ENCODE assay signal across 10 cellular contexts in genomic region chr1:100627018-100627716, GRCh38.
DNase-seq lines count a peak whose midpoint lies in the region; ATAC-seq, FAIRE-seq and TF ChIP-seq lines count a peak whose summit lies in the region.
"Had no signal": no experiment of that assay in that cellular context is flagged by ENCODE, and none has a peak within 500 bp of the region (broad histone marks: within the 10 kb centered on the region; RNA-seq: fewer than 3 reads in every experiment).

No MANE protein-coding gene starts in this region.

- no peak for TF ChIP-seq CTCF in coronary artery (IDR thresholded peaks at IDR 0.05)

- H3K4me1 Mint-ChIP-seq in activated naive CD4-positive, alpha-beta T cell treated with anti-CD3 and anti-CD28 coated beads for 36 hours (ENCODE audit: low read depth): peaks cover 7% of the 10 kb centered on the region

- H3K4me3 ChIP-seq in skin epidermis (no peak overlapping the region), coronary artery (no peak overlapping the region)
- H3K4me3 ChIP-seq: BLaER1, esophagus muscularis mucosa had no signal

- H3K36me3 Mint-ChIP-seq in activated naive CD4-positive, alpha-beta T cell treated with anti-CD3 and anti-CD28 coated beads for 36 hours (ENCODE audit: low read depth): no peaks in the 10 kb centered on the region
- no peaks in the 10 kb centered on the region for H3K36me3 Mint-ChIP-seq in activated naive CD4-positive, alpha-beta T cell treated with anti-CD3 and anti-CD28 coated beads, Interleukin-2, amount 50 U/mL, for 72 hours

- H3K4me3 Mint-ChIP-seq in activated naive CD4-positive, alpha-beta T cell treated with anti-CD3 and anti-CD28 coated beads for 36 hours: no peak overlapping the region

- H3K27ac ChIP-seq in skin epidermis: peak overlapping the region in 11 of 21 experiments; percentile 0 to 64 (median 38)
- peak overlapping the region in 1 of 2 donors; percentile 61 for H3K27ac ChIP-seq in coronary artery
- H3K27ac ChIP-seq: BLaER1 had no signal

- no peak for DNase-seq in activated naive CD4-positive, alpha-beta T cell treated with anti-CD3 and anti-CD28 coated beads for 36 hours
- no peak for DNase-seq in activated naive CD4-positive, alpha-beta T cell treated with anti-CD3 and anti-CD28 coated beads, Interleukin-2, amount 50 U/mL, for 72 hours (ENCODE audit: low spot score in 2 of 2)
- DNase-seq in RCC 7860 (ENCODE audit: low spot score): peak; percentile 82
- DNase-seq in fibroblast of peridontal ligament (ENCODE audit: extremely low read depth): peak; percentile 95
- DNase-seq in germinal center (ENCODE audit: low spot score): no peak
- DNase-seq in coronary artery (ENCODE audit: low spot score): no peak

- FAIRE-seq in RCC 7860 (lab: Jason Lieb, UNC): peak; percentile 87

- ATAC-seq in activated naive CD4-positive, alpha-beta T cell treated with anti-CD3 and anti-CD28 coated beads, Interleukin-2, amount 50 U/mL, for 72 hours: no peak
- no peak for ATAC-seq in HG02588 (IDR thresholded peaks at IDR 0.05; ENCODE audit: unreplicated experiment)

- no peaks in the 10 kb centered on the region for H3K9me3 Mint-ChIP-seq in activated naive CD4-positive, alpha-beta T cell treated with anti-CD3 and anti-CD28 coated beads for 36 hours
- peaks cover 0 to 6% of the 10 kb centered on the region in 2 donors for H3K9me3 Mint-ChIP-seq in activated naive CD4-positive, alpha-beta T cell treated with anti-CD3 and anti-CD28 coated beads, Interleukin-2, amount 50 U/mL, for 72 hours

- CTCF ChIA-PET in activated naive CD4-positive, alpha-beta T cell treated with anti-CD3 and anti-CD28 coated beads for 36 hours (lab: Charles Lee): interaction anchor here (1.0 kb wide), 1 partner anchor 20 kb away, joined by 4 read pairs; no protein-coding TSS in a partner anchor

- H3K27me3 Mint-ChIP-seq in activated naive CD4-positive, alpha-beta T cell treated with anti-CD3 and anti-CD28 coated beads for 36 hours (ENCODE audit: low read depth): no peaks in the 10 kb centered on the region

- intact Hi-C loops in activated naive CD4-positive, alpha-beta T cell treated with anti-CD3 and anti-CD28 coated beads for 36 hours (cut with micrococcal nuclease): loop anchor here (10.0 kb wide), 1 partner anchor 822 kb away; no protein-coding TSS in a partner anchor

- H3K27ac Mint-ChIP-seq in activated naive CD4-positive, alpha-beta T cell treated with anti-CD3 and anti-CD28 coated beads for 36 hours: peak overlapping the region; percentile 0
- H3K27ac Mint-ChIP-seq in activated naive CD4-positive, alpha-beta T cell treated with anti-CD3 and anti-CD28 coated beads, Interleukin-2, amount 50 U/mL, for 72 hours: no peak overlapping the region

Comparison
In these comparisons a context has a peak if more than half of its experiments do, and no peak if none do; other contexts are left out.
1. DNase-seq: peak in RCC 7860 (single experiment) and fibroblast of peridontal ligament (single experiment); none in activated naive CD4-positive, alpha-beta T cell treated with anti-CD3 and anti-CD28 coated beads for 36 hours (single experiment), activated naive CD4-positive, alpha-beta T cell treated with anti-CD3 and anti-CD28 coated beads, Interleukin-2, amount 50 U/mL, for 72 hours (0 of 2), germinal center (single experiment) and coronary artery (single experiment).